ENCODE assay signal across 22 cellular contexts in the genomic region with DNA sequence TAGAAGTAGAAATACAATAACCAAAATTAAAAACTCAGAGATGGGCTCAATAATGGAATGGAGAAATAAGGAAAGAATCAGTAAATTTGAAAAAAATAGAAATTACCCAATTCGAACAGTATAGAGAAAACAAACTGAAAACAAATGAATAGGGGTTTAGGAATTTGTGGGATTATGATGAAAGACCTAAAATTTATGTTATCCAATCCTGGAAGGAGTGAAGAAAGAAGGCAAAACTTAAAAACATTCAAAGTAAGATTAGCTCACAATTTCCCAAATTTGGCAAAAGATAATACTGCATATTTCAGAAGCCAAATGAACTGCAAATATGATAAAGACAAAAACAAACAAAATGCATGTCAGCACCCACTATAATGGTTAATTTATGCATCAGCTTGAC.
"Had no signal": no experiment of that assay in that cellular context is flagged by ENCODE, and none has a peak within 500 bp of the region (broad histone marks: within the 10 kb centered on the region; RNA-seq: fewer than 3 reads in every experiment).

No MANE protein-coding gene starts in this region.

- H3K4me1 ChIP-seq: SJCRH30 had no signal

- H3K4me3 ChIP-seq: MG63, SJCRH30 had no signal

- ATAC-seq: HepG2, Right ventricle myocardium inferior, SK-N-SH treated with all-trans-retinoic acid at 6 μM for 48 hours had no signal

- DNase-seq: IMR-90, Karpas-422, KG1, MG63, NCI-H1092, NCI-H1105 treated with DMSO at 0.1 percent for 48 hours, NCI-H1417 treated with DMSO at 0.1 percent for 48 hours, NCI-H146, NCI-H1694 treated with DMSO at 0.1 percent for 48 hours, NCI-H1930, NCI-H2081, NCI-H2107, NCI-H2227 treated with DMSO at 0.1 percent for 48 hours, NCI-H524, NCI-H526 treated with DMSO at 0.1 percent for 48 hours, NCI-H748 treated with DMSO at 0.1 percent for 48 hours, SHP77 treated with DMSO at 0.1 percent for 48 hours, SJCRH30, T-helper 1 cell had no signal

- H3K27me3 ChIP-seq: MG63, SJCRH30 had no signal

- H3K27ac ChIP-seq: SJCRH30 had no signal

- FAIRE-seq: HepG2 had no signal
